Comparison of ENCODE assay signal across 28 cellular contexts in genomic region chr7:151240536-151240935, GRCh38. TPM values are rescaled to one million over a fixed set of nuclear protein-coding genes. Genes with fewer than 3 reads are reported as not detected.
DNase-seq lines count a peak whose midpoint lies in the region; ATAC-seq and TF ChIP-seq lines count a peak whose summit lies in the region.
"Had no signal": no experiment of that assay in that cellular context is flagged by ENCODE, and none has a peak within 500 bp of the region (broad histone marks: within the 10 kb centered on the region; RNA-seq: fewer than 3 reads in every experiment).

No MANE protein-coding gene starts in this region.

- intact Hi-C loops in CD4-positive, alpha-beta memory T cell (cut with micrococcal nuclease) = no loop called here

- H2BK15ac ChIP-seq in mesendoderm (replicated peaks; ENCODE audit: low read depth) = no peak overlapping the region

- H3K23ac ChIP-seq in mesendoderm (ENCODE audit: low read length) = no peak overlapping the region

- no peak overlapping the region for H3K9ac ChIP-seq in mesendoderm (ENCODE audit: low read length)

- no peak overlapping the region for H4K8ac ChIP-seq in mesendoderm (ENCODE audit: low read depth, low read length)

- no peaks in the 10 kb centered on the region for H3K27me3 ChIP-seq in osteoblast (ENCODE audit: insufficient read depth, low read length)
- H3K27me3 ChIP-seq in mesendoderm (ENCODE audit: insufficient read depth, low read length, poor library complexity) = peaks cover 2% of the 10 kb centered on the region
- peaks cover 8% of the 10 kb centered on the region for H3K27me3 ChIP-seq in CD4-positive, alpha-beta memory T cell (ENCODE audit: insufficient read depth, low read length)

- no peak overlapping the region for H3K56ac ChIP-seq in mesendoderm (ENCODE audit: low read length)

- H3K4me1 ChIP-seq in osteoblast (ENCODE audit: insufficient read depth, low read length) = peaks cover 12% of the 10 kb centered on the region
- peaks cover 2% of the 10 kb centered on the region for H3K4me1 ChIP-seq in mesendoderm (ENCODE audit: control insufficient read depth, low read depth, low read length)
- peaks cover 29% of the 10 kb centered on the region for H3K4me1 ChIP-seq in CD4-positive, alpha-beta memory T cell (ENCODE audit: insufficient read depth, low read length)

- H3K27ac ChIP-seq in C4-2B (peak overlapping the region; percentile 29; the same call in 1 of the 2 replicates), osteoblast (ENCODE audit: low read depth, low read length) (no peak overlapping the region), mesendoderm (ENCODE audit: low read depth, low read length) (no peak overlapping the region)
- no peak overlapping the region for H3K27ac ChIP-seq in CD4-positive, alpha-beta memory T cell (ENCODE audit: low read depth, low read length)
- H3K27ac ChIP-seq: transverse colon had no signal

- CTCF ChIA-PET in activated CD8-positive, alpha-beta T cell treated with anti-CD3 and anti-CD28 coated beads, Interleukin-2, amount 10 ng/mL, durations not matched to agents 7 days and 5 days (lab: Charles Lee) = no interaction called here
- CTCF ChIA-PET in CD4-positive, alpha-beta memory T cell (lab: Charles Lee; ENCODE audit: partially characterized antibody) = no interaction called here

- no peak overlapping the region for H2BK120ac ChIP-seq in mesendoderm (ENCODE audit: low read depth, low read length)

- H3K9me3 Mint-ChIP-seq in activated T-cell treated with anti-CD3 and anti-CD28 coated beads, Interleukin-2, amount 50 U/mL, for 72 hours = no peaks in the 10 kb centered on the region
- no peaks in the 10 kb centered on the region for H3K9me3 Mint-ChIP-seq in activated T-cell treated with anti-CD3 and anti-CD28 coated beads, Interleukin-2, amount 50 U/mL, for 4 hours
- no peaks in the 10 kb centered on the region for H3K9me3 Mint-ChIP-seq in activated CD8-positive, alpha-beta T cell treated with anti-CD3 and anti-CD28 coated beads, Interleukin-2, amount 10 ng/mL, durations not matched to agents 7 days and 5 days (ENCODE audit: insufficient read depth)
- H3K9me3 Mint-ChIP-seq in CD4-positive, alpha-beta memory T cell = no peaks in the 10 kb centered on the region
- H3K9me3 Mint-ChIP-seq: T-helper 2 cell treated with Interferon-gamma antibody and Interleukin-4, amounts not matched to agents 5 μg/mL and 100 μg/mL, for 36 hours had no signal

- H2BK5ac ChIP-seq in mesendoderm (ENCODE audit: low read length) = no peak overlapping the region

- DNase-seq in activated T-cell treated with anti-CD3 and anti-CD28 coated beads, Interleukin-2, amount 50 U/mL, for 72 hours = no peak
- DNase-seq in activated T-cell treated with anti-CD3 and anti-CD28 coated beads, Interleukin-2, amount 50 U/mL, for 4 hours = no peak
- DNase-seq in activated CD8-positive, alpha-beta T cell treated with anti-CD3 and anti-CD28 coated beads, Interleukin-2, amount 10 ng/mL, durations not matched to agents 7 days and 5 days = no peak
- DNase-seq in osteoblast (ENCODE audit: insufficient read length, low spot score, missing footprints) (peak; percentile 82), mesendoderm (no peak), NCI-H2029 (lab: John Stamatoyannopoulos, UW) (no peak)
- DNase-seq in CD4-positive, alpha-beta memory T cell = no peak
- DNase-seq: activated naive CD4-positive, alpha-beta T cell; activated T-cell treated with anti-CD3 and anti-CD28 coated beads for 4 hours; amygdala; BE2C; effector memory CD4-positive, alpha-beta T cell; kidney glomerular epithelial cell; NCI-H1436; NCI-H446; NCI-H82; stimulated activated CD4-positive, alpha-beta T cell treated with anti-CD3 and anti-CD28 coated beads, Interleukin-2, amount 100 ng/mL, for 24 hours; transverse colon had no signal

- peaks cover 0 to 3% of the 10 kb centered on the region in 2 donors for H3K36me3 Mint-ChIP-seq in activated T-cell treated with anti-CD3 and anti-CD28 coated beads, Interleukin-2, amount 50 U/mL, for 72 hours (ENCODE audit: insufficient read depth in 2 of 2)
- peaks cover 5% of the 10 kb centered on the region for H3K36me3 Mint-ChIP-seq in activated T-cell treated with anti-CD3 and anti-CD28 coated beads, Interleukin-2, amount 50 U/mL, for 4 hours (ENCODE audit: insufficient read depth)
- H3K36me3 Mint-ChIP-seq in activated CD8-positive, alpha-beta T cell treated with anti-CD3 and anti-CD28 coated beads, Interleukin-2, amount 10 ng/mL, durations not matched to agents 7 days and 5 days (ENCODE audit: low read depth) = peaks cover 16% of the 10 kb centered on the region
- peaks cover 8 to 14% of the 10 kb centered on the region in 2 donors for H3K36me3 Mint-ChIP-seq in CD4-positive, alpha-beta memory T cell

- ATAC-seq in activated T-cell treated with anti-CD3 and anti-CD28 coated beads, Interleukin-2, amount 50 U/mL, for 72 hours (replicated peaks in 1 of 2) = no peak
- no peak for ATAC-seq in activated T-cell treated with anti-CD3 and anti-CD28 coated beads, Interleukin-2, amount 50 U/mL, for 4 hours
- ATAC-seq in activated CD8-positive, alpha-beta T cell treated with anti-CD3 and anti-CD28 coated beads, Interleukin-2, amount 10 ng/mL, durations not matched to agents 7 days and 5 days = no peak

- H3K9me3 ChIP-seq in osteoblast (ENCODE audit: low read depth, low read length) = no peaks in the 10 kb centered on the region
- no peaks in the 10 kb centered on the region for H3K9me3 ChIP-seq in CD4-positive, alpha-beta memory T cell (ENCODE audit: control insufficient read depth in 1 of 2, low read length in 2 of 2)
- H3K9me3 ChIP-seq: BE2C, transverse colon had no signal

- H3K79me1 ChIP-seq in mesendoderm (ENCODE audit: low read length) = no peaks in the 10 kb centered on the region

- no peak overlapping the region for H3K4ac ChIP-seq in mesendoderm (ENCODE audit: low read depth, low read length)

- peaks cover 23% of the 10 kb centered on the region for H3K4me1 Mint-ChIP-seq in activated T-cell treated with anti-CD3 and anti-CD28 coated beads, Interleukin-2, amount 50 U/mL, for 72 hours (ENCODE audit: low read depth)
- peaks cover 20% of the 10 kb centered on the region for H3K4me1 Mint-ChIP-seq in activated T-cell treated with anti-CD3 and anti-CD28 coated beads, Interleukin-2, amount 50 U/mL, for 4 hours (ENCODE audit: low read depth)
- H3K4me1 Mint-ChIP-seq in activated CD8-positive, alpha-beta T cell treated with anti-CD3 and anti-CD28 coated beads, Interleukin-2, amount 10 ng/mL, durations not matched to agents 7 days and 5 days (ENCODE audit: low read depth) = peaks cover 23% of the 10 kb centered on the region
- peaks cover 11 to 39% (median 22%) of the 10 kb centered on the region in 4 donors for H3K4me1 Mint-ChIP-seq in CD4-positive, alpha-beta memory T cell

- H3K4me2 ChIP-seq in osteoblast (ENCODE audit: insufficient read depth, low read length) = no peak overlapping the region
- no peak overlapping the region for H3K4me2 ChIP-seq in mesendoderm (ENCODE audit: low read length)

- WGBS in mesendoderm (ENCODE audit: extremely low coverage, insufficient coverage, low lambda C conversion rate) = no CpG with 5 or more reads among the region's 4 CpGs

- H3K4me3 ChIP-seq in osteoblast (ENCODE audit: insufficient read depth, low read length) (no peak overlapping the region), mesendoderm (ENCODE audit: low read length) (no peak overlapping the region)
- H3K4me3 ChIP-seq in CD4-positive, alpha-beta memory T cell (ENCODE audit: low read length in 2 of 2) = no peak overlapping the region
- H3K4me3 ChIP-seq: coronary artery, skin epidermis, transverse colon had no signal

- H3K36me3 ChIP-seq in osteoblast (ENCODE audit: insufficient read depth, low read length) = peaks cover 72% of the 10 kb centered on the region
- peaks cover 1% of the 10 kb centered on the region for H3K36me3 ChIP-seq in mesendoderm (ENCODE audit: control insufficient read depth, insufficient read depth, low read length)
- peaks cover 21% of the 10 kb centered on the region for H3K36me3 ChIP-seq in CD4-positive, alpha-beta memory T cell (ENCODE audit: insufficient read depth, low read length)

- H3K18ac ChIP-seq in mesendoderm (ENCODE audit: low read length) = no peak overlapping the region

- H4K5ac ChIP-seq in mesendoderm (ENCODE audit: low read length) = no peak overlapping the region

- no peak overlapping the region for H2AFZ ChIP-seq in osteoblast (ENCODE audit: low read length)

- no peak overlapping the region for H2AK5ac ChIP-seq in mesendoderm (ENCODE audit: low read length)

- H3K27ac Mint-ChIP-seq in activated T-cell treated with anti-CD3 and anti-CD28 coated beads, Interleukin-2, amount 50 U/mL, for 72 hours = peak overlapping the region; percentile 73
- H3K27ac Mint-ChIP-seq in activated CD8-positive, alpha-beta T cell treated with anti-CD3 and anti-CD28 coated beads, Interleukin-2, amount 10 ng/mL, durations not matched to agents 7 days and 5 days = peak overlapping the region; percentile 33
- peak overlapping the region in 1 of 7 donors; percentile 12 for H3K27ac Mint-ChIP-seq in CD4-positive, alpha-beta memory T cell
- H3K27ac Mint-ChIP-seq: T-helper 2 cell treated with Interferon-gamma antibody and Interleukin-4, amounts not matched to agents 5 μg/mL and 100 μg/mL, for 36 hours had no signal

- POLR2A ChIA-PET in activated CD8-positive, alpha-beta T cell treated with anti-CD3 and anti-CD28 coated beads, Interleukin-2, amount 10 ng/mL, durations not matched to agents 7 days and 5 days (lab: Charles Lee) = no interaction called here
- POLR2A ChIA-PET in CD4-positive, alpha-beta memory T cell (lab: Charles Lee; ENCODE audit: partially characterized antibody) = interaction anchor here (4.2 kb wide), 1 partner anchor 13 kb away, joined by 16 read pairs; the partner anchor contains the start of gene ABCF2

- TF ChIP-seq CTCF in C4-2B (conservative IDR thresholded peaks at IDR 0.05) = no peak
- no peak for TF ChIP-seq CTCF in osteoblast (IDR thresholded peaks at IDR 0.05; ENCODE audit: extremely low read depth, low read depth, low read length)

- H3K79me2 ChIP-seq in osteoblast (ENCODE audit: insufficient read depth, low read length) = peaks cover 51% of the 10 kb centered on the region
- H3K79me2 ChIP-seq in mesendoderm (ENCODE audit: control insufficient read depth, insufficient read depth, low read length) = no peaks in the 10 kb centered on the region

- H3K27me3 Mint-ChIP-seq in activated T-cell treated with anti-CD3 and anti-CD28 coated beads, Interleukin-2, amount 50 U/mL, for 72 hours (ENCODE audit: low read depth) = no peaks in the 10 kb centered on the region
- H3K27me3 Mint-ChIP-seq in activated T-cell treated with anti-CD3 and anti-CD28 coated beads, Interleukin-2, amount 50 U/mL, for 4 hours (ENCODE audit: low read depth) = no peaks in the 10 kb centered on the region
- peaks cover 5% of the 10 kb centered on the region for H3K27me3 Mint-ChIP-seq in activated CD8-positive, alpha-beta T cell treated with anti-CD3 and anti-CD28 coated beads, Interleukin-2, amount 10 ng/mL, durations not matched to agents 7 days and 5 days (ENCODE audit: low read depth)
- peaks cover 0 to 4% of the 10 kb centered on the region in 2 donors for H3K27me3 Mint-ChIP-seq in CD4-positive, alpha-beta memory T cell

- H3K4me3 Mint-ChIP-seq in activated T-cell treated with anti-CD3 and anti-CD28 coated beads, Interleukin-2, amount 50 U/mL, for 72 hours = no peak overlapping the region
- H3K4me3 Mint-ChIP-seq in activated T-cell treated with anti-CD3 and anti-CD28 coated beads, Interleukin-2, amount 50 U/mL, for 4 hours = no peak overlapping the region
- H3K4me3 Mint-ChIP-seq in activated CD8-positive, alpha-beta T cell treated with anti-CD3 and anti-CD28 coated beads, Interleukin-2, amount 10 ng/mL, durations not matched to agents 7 days and 5 days = no peak overlapping the region
- no peak overlapping the region for H3K4me3 Mint-ChIP-seq in CD4-positive, alpha-beta memory T cell
- H3K4me3 Mint-ChIP-seq: T-helper 2 cell treated with Interferon-gamma antibody and Interleukin-4, amounts not matched to agents 5 μg/mL and 100 μg/mL, for 36 hours had no signal

- H4K20me1 ChIP-seq in osteoblast (ENCODE audit: insufficient read depth, low read length) = peaks cover 71% of the 10 kb centered on the region

RNA-seq across cellular contexts. Expression of gene SMARCD3, which starts 8.0 kb away (rescaled TPM):
- 1 to 10 TPM; 6.5 to 8.2 TPM for total RNA-seq in activated T-cell treated with anti-CD3 and anti-CD28 coated beads, Interleukin-2, amount 50 U/mL, for 72 hours
- 1 to 10 TPM; 1.7 to 2.5 (median 2.0) TPM for total RNA-seq in activated T-cell treated with anti-CD3 and anti-CD28 coated beads, Interleukin-2, amount 50 U/mL, for 4 hours
- total RNA-seq in activated CD8-positive, alpha-beta T cell treated with anti-CD3 and anti-CD28 coated beads, Interleukin-2, amount 10 ng/mL, durations not matched to agents 7 days and 5 days = 1 to 10 TPM; 4.2 to 4.7 TPM
- total RNA-seq in osteoblast = 37.4 and 40.2 TPM in 2 replicates
- polyA plus RNA-seq in mesendoderm (2013, experiment 1 of 2) = 7.4 TPM
- 5.9 TPM for polyA plus RNA-seq in mesendoderm (2013, experiment 2 of 2)
- total RNA-seq in CD4-positive, alpha-beta memory T cell = 1 to 10 TPM; 4.0 to 5.2 TPM
- polyA plus RNA-seq in CD4-positive, alpha-beta memory T cell = 1 to 10 TPM; 4.6 TPM

RNA-seq across cellular contexts. Expression of gene CHPF2, which starts 8.3 kb away (rescaled TPM):
- 10 to 100 TPM; 30.3 to 42.1 TPM for total RNA-seq in activated T-cell treated with anti-CD3 and anti-CD28 coated beads, Interleukin-2, amount 50 U/mL, for 72 hours
- total RNA-seq in activated T-cell treated with anti-CD3 and anti-CD28 coated beads, Interleukin-2, amount 50 U/mL, for 4 hours = 10 to 100 TPM; 51.6 to 66.3 (median 51.8) TPM
- total RNA-seq in activated CD8-positive, alpha-beta T cell treated with anti-CD3 and anti-CD28 coated beads, Interleukin-2, amount 10 ng/mL, durations not matched to agents 7 days and 5 days = 10 to 100 TPM; 34.7 to 36.1 TPM
- 77.5 and 83.2 TPM in 2 replicates for total RNA-seq in osteoblast
- 7.4 TPM for polyA plus RNA-seq in mesendoderm (2013, experiment 1 of 2)
- polyA plus RNA-seq in mesendoderm (2013, experiment 2 of 2) = 7.9 TPM
- 10 to 100 TPM; 52.2 to 52.3 TPM for total RNA-seq in CD4-positive, alpha-beta memory T cell
- polyA plus RNA-seq in CD4-positive, alpha-beta memory T cell = 10 to 100 TPM; 25.3 to 28.6 TPM

RNA-seq across cellular contexts. Expression of gene ABCF2, which starts 13.5 kb away (rescaled TPM):
- total RNA-seq in activated T-cell treated with anti-CD3 and anti-CD28 coated beads, Interleukin-2, amount 50 U/mL, for 72 hours = 10 to 100 TPM; 29.7 to 31.9 TPM
- total RNA-seq in activated T-cell treated with anti-CD3 and anti-CD28 coated beads, Interleukin-2, amount 50 U/mL, for 4 hours = 100 to 1,000 TPM; 144 to 151 (median 146) TPM
- 10 to 100 TPM; 38.2 to 45.9 TPM for total RNA-seq in activated CD8-positive, alpha-beta T cell treated with anti-CD3 and anti-CD28 coated beads, Interleukin-2, amount 10 ng/mL, durations not matched to agents 7 days and 5 days
- 55.1 and 65.9 TPM in 2 replicates for total RNA-seq in osteoblast
- polyA plus RNA-seq in mesendoderm (2013, experiment 1 of 2) = 36.4 TPM
- 36.2 TPM for polyA plus RNA-seq in mesendoderm (2013, experiment 2 of 2)
- total RNA-seq in CD4-positive, alpha-beta memory T cell = 10 to 100 TPM; 31.4 to 35.7 TPM
- 10 to 100 TPM; 33.0 to 37.3 TPM for polyA plus RNA-seq in CD4-positive, alpha-beta memory T cell

RNA-seq across cellular contexts. Expression of gene H2BK1, which starts 30.2 kb away (rescaled TPM):
- 1 to 10 TPM; 3.4 to 4.4 TPM for total RNA-seq in activated T-cell treated with anti-CD3 and anti-CD28 coated beads, Interleukin-2, amount 50 U/mL, for 72 hours
- not detected for total RNA-seq in activated T-cell treated with anti-CD3 and anti-CD28 coated beads, Interleukin-2, amount 50 U/mL, for 4 hours
- total RNA-seq in activated CD8-positive, alpha-beta T cell treated with anti-CD3 and anti-CD28 coated beads, Interleukin-2, amount 10 ng/mL, durations not matched to agents 7 days and 5 days = under 1 TPM in 1 of 2 experiments, not detected in 1; 0.76 TPM
- not detected in 2 replicates for total RNA-seq in osteoblast
- not detected for polyA plus RNA-seq in mesendoderm (2013, experiment 1 of 2)
- polyA plus RNA-seq in mesendoderm (2013, experiment 2 of 2) = not detected
- total RNA-seq in CD4-positive, alpha-beta memory T cell = 1 to 10 TPM; 4.9 to 6.9 TPM
- not detected for polyA plus RNA-seq in CD4-positive, alpha-beta memory T cell
- total RNA-seq: bronchial epithelial cell, fibroblast of villous mesenchyme, lung microvascular endothelial cell, OCI-LY7, pulmonary artery endothelial cell, transverse colon had no signal
- polyA plus RNA-seq: esophagus had no signal

RNA-seq across cellular contexts. Expression of gene ASB10, which starts 53.5 kb away (rescaled TPM):
- not detected for total RNA-seq in activated T-cell treated with anti-CD3 and anti-CD28 coated beads, Interleukin-2, amount 50 U/mL, for 72 hours
- not detected for total RNA-seq in activated T-cell treated with anti-CD3 and anti-CD28 coated beads, Interleukin-2, amount 50 U/mL, for 4 hours
- not detected for total RNA-seq in activated CD8-positive, alpha-beta T cell treated with anti-CD3 and anti-CD28 coated beads, Interleukin-2, amount 10 ng/mL, durations not matched to agents 7 days and 5 days
- not detected in 2 replicates for total RNA-seq in osteoblast
- polyA plus RNA-seq in mesendoderm (2013, experiment 1 of 2) = not detected
- polyA plus RNA-seq in mesendoderm (2013, experiment 2 of 2) = not detected
- total RNA-seq in CD4-positive, alpha-beta memory T cell = not detected
- not detected for polyA plus RNA-seq in CD4-positive, alpha-beta memory T cell
- total RNA-seq: bronchial epithelial cell, fibroblast of villous mesenchyme, lung microvascular endothelial cell, OCI-LY7, pulmonary artery endothelial cell, transverse colon had no signal
